Comparison of ENCODE assay signal across 1 cellular context in the genomic region with DNA sequence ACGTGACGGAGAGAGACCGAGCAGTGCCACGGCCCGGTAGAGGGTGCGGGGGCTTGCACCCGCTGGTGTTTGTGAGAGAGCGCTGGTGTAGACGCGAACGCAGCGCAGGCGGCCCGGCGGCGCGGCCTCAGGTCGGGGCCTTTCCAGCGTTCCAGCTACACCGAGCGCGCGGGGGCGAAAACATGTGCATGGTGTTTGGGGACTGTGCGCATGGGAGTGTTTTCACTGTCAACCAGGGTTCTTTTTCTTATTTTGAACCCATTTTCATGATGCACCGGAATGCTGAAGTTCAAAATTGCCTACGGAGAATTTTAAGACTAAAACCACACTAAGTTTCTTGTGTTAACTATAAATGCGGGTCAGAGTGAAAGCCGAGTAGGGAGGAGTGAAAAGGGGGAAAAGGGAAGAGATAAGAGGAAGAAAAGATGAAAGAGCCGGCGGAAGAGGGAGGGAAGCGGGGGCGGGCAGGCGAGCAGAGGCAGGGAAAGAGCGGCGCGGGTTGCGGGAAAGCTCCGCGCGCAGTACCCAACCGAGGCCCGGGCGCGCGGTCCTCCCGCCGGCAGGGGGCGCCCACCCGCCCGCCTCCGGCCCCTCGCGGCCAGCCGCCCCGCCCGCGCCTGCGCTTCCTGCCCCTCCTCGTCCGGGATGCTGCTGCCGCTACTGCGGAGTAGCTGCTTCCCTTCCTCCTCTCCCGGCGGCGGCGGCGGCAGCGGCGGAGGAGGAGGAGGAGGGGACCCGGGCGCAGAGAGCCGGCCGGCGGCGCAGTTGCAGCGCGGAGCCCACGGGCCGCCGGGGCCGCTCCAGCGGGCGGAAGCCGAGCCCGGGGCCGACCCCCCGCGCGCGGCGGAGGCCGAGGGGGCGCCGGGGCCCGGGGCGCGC.
TF ChIP-seq lines count a peak whose summit lies in the region.

A gene with protein sequence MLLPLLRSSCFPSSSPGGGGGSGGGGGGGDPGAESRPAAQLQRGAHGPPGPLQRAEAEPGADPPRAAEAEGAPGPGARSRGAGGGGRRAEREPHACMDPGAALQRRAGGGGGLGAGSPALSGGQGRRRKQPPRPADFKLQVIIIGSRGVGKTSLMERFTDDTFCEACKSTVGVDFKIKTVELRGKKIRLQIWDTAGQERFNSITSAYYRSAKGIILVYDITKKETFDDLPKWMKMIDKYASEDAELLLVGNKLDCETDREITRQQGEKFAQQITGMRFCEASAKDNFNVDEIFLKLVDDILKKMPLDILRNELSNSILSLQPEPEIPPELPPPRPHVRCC (plus strand): TSS at position 643 of the 879 bp plus-strand sequence. CDS start 3 bp downstream, at position 646.

TF ChIP-seq in HEK293, 187 proteins besides CTCF, POLR2A, EP300 and RAD21 (continued from another document):
- TF ChIP-seq, protein P1, sequence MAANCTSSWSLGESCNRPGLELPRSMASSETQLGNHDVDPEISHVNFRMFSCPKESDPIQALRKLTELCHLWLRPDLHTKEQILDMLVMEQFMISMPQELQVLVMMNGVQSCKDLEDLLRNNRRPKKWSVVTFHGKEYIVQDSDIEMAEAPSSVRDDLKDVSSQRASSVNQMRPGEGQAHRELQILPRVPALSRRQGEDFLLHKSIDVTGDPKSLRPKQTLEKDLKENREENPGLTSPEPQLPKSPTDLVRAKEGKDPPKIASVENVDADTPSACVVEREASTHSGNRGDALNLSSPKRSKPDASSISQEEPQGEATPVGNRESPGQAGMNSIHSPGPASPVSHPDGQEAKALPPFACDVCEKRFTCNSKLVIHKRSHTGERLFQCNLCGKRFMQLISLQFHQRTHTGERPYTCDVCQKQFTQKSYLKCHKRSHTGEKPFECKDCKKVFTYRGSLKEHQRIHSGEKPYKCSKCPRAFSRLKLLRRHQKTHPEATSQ (tag by site-specific recombination; IDR thresholded peaks at IDR 0.05): no peak
- TF ChIP-seq, protein P2, sequence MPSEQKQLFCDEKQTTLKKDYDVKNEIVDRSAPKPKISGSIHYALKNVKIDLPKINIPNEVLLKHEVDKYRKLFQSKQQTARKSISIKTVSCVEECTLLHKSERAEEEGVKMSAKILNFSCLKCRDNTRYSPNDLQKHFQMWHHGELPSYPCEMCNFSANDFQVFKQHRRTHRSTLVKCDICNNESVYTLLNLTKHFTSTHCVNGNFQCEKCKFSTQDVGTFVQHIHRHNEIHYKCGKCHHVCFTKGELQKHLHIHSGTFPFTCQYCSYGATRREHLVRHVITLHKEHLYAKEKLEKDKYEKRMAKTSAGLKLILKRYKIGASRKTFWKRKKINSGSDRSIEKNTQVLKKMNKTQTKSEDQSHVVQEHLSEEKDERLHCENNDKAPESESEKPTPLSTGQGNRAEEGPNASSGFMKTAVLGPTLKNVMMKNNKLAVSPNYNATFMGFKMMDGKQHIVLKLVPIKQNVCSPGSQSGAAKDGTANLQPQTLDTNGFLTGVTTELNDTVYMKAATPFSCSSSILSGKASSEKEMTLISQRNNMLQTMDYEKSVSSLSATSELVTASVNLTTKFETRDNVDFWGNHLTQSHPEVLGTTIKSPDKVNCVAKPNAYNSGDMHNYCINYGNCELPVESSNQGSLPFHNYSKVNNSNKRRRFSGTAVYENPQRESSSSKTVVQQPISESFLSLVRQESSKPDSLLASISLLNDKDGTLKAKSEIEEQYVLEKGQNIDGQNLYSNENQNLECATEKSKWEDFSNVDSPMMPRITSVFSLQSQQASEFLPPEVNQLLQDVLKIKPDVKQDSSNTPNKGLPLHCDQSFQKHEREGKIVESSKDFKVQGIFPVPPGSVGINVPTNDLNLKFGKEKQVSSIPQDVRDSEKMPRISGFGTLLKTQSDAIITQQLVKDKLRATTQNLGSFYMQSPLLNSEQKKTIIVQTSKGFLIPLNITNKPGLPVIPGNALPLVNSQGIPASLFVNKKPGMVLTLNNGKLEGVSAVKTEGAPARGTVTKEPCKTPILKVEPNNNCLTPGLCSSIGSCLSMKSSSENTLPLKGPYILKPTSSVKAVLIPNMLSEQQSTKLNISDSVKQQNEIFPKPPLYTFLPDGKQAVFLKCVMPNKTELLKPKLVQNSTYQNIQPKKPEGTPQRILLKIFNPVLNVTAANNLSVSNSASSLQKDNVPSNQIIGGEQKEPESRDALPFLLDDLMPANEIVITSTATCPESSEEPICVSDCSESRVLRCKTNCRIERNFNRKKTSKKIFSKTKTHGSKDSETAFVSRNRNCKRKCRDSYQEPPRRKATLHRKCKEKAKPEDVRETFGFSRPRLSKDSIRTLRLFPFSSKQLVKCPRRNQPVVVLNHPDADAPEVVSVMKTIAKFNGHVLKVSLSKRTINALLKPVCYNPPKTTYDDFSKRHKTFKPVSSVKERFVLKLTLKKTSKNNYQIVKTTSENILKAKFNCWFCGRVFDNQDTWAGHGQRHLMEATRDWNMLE (tag by site-specific recombination; conservative IDR thresholded peaks at IDR 0.05; ENCODE audit: low read depth): 0 out of 2 replicates have a peak, but pooled peaks have one; percentile 32
- TF ChIP-seq ZNF558 (tag by site-specific recombination; IDR thresholded peaks at IDR 0.05): no peak
- no peak for TF ChIP-seq ZNF548 (tag by site-specific recombination; IDR thresholded peaks at IDR 0.05)
- no peak for TF ChIP-seq ZNF571 (tag by site-specific recombination; IDR thresholded peaks at IDR 0.05)
- TF ChIP-seq ZNF184 (tag by site-specific recombination; IDR thresholded peaks at IDR 0.05): no peak
- no peak for TF ChIP-seq ZBTB20 (tag by site-specific recombination; IDR thresholded peaks at IDR 0.05)
- peak; percentile 77 for TF ChIP-seq EGR2 (tag by site-specific recombination; IDR thresholded peaks at IDR 0.05; ENCODE audit: low read depth)
- TF ChIP-seq ZNF658 (tag by site-specific recombination; IDR thresholded peaks at IDR 0.05): no peak
- TF ChIP-seq ZNF837 (tag by site-specific recombination; IDR thresholded peaks at IDR 0.05): no peak
- TF ChIP-seq, protein P3, sequence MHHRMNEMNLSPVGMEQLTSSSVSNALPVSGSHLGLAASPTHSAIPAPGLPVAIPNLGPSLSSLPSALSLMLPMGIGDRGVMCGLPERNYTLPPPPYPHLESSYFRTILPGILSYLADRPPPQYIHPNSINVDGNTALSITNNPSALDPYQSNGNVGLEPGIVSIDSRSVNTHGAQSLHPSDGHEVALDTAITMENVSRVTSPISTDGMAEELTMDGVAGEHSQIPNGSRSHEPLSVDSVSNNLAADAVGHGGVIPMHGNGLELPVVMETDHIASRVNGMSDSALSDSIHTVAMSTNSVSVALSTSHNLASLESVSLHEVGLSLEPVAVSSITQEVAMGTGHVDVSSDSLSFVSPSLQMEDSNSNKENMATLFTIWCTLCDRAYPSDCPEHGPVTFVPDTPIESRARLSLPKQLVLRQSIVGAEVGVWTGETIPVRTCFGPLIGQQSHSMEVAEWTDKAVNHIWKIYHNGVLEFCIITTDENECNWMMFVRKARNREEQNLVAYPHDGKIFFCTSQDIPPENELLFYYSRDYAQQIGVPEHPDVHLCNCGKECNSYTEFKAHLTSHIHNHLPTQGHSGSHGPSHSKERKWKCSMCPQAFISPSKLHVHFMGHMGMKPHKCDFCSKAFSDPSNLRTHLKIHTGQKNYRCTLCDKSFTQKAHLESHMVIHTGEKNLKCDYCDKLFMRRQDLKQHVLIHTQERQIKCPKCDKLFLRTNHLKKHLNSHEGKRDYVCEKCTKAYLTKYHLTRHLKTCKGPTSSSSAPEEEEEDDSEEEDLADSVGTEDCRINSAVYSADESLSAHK (tag by site-specific recombination; IDR thresholded peaks at IDR 0.05): 0 out of 2 replicates have a peak, but pooled peaks have one; percentile 28
- no peak for TF ChIP-seq ZNF600 (tag by site-specific recombination; IDR thresholded peaks at IDR 0.05)
- no peak for TF ChIP-seq ZNF112 (tag by site-specific recombination; IDR thresholded peaks at IDR 0.05)
- TF ChIP-seq MYNN (tag by site-specific recombination; IDR thresholded peaks at IDR 0.05; ENCODE audit: borderline replicate concordance): no peak
- TF ChIP-seq PRDM1 (tag by site-specific recombination; IDR thresholded peaks at IDR 0.05): peak; percentile 87
- no peak for TF ChIP-seq ZNF416 (tag by site-specific recombination; IDR thresholded peaks at IDR 0.05)
- TF ChIP-seq ZNF48 (tag by site-specific recombination; IDR thresholded peaks at IDR 0.05): no peak
- TF ChIP-seq ZBTB48 (tag by site-specific recombination; IDR thresholded peaks at IDR 0.05): no peak
- no peak for TF ChIP-seq ZXDB (tag by site-specific recombination; IDR thresholded peaks at IDR 0.05)
- no peak for TF ChIP-seq ZNF514 (tag by site-specific recombination; IDR thresholded peaks at IDR 0.05)
- TF ChIP-seq ZNF610 (tag by site-specific recombination; IDR thresholded peaks at IDR 0.05; ENCODE audit: borderline replicate concordance): peak; percentile 95
- TF ChIP-seq ZNF560 (tag by site-specific recombination; IDR thresholded peaks at IDR 0.05; ENCODE audit: borderline replicate concordance): peak; percentile 12; the same call in 1 of the 2 replicates
- no peak for TF ChIP-seq ZBTB21 (tag by site-specific recombination; IDR thresholded peaks at IDR 0.05)
- peak; percentile 45 for TF ChIP-seq FEZF1 (tag by site-specific recombination; IDR thresholded peaks at IDR 0.05)
- no peak for TF ChIP-seq ZNF513 (tag by site-specific recombination; IDR thresholded peaks at IDR 0.05)
- TF ChIP-seq ZNF148 (tag by site-specific recombination; IDR thresholded peaks at IDR 0.05; ENCODE audit: borderline replicate concordance): no peak
- TF ChIP-seq ZNF701 (tag by site-specific recombination; IDR thresholded peaks at IDR 0.05): no peak
- peak; percentile 51; the same call in 1 of the 2 replicates for TF ChIP-seq IKZF3 (tag by site-specific recombination; IDR thresholded peaks at IDR 0.05)
- TF ChIP-seq, protein P4, sequence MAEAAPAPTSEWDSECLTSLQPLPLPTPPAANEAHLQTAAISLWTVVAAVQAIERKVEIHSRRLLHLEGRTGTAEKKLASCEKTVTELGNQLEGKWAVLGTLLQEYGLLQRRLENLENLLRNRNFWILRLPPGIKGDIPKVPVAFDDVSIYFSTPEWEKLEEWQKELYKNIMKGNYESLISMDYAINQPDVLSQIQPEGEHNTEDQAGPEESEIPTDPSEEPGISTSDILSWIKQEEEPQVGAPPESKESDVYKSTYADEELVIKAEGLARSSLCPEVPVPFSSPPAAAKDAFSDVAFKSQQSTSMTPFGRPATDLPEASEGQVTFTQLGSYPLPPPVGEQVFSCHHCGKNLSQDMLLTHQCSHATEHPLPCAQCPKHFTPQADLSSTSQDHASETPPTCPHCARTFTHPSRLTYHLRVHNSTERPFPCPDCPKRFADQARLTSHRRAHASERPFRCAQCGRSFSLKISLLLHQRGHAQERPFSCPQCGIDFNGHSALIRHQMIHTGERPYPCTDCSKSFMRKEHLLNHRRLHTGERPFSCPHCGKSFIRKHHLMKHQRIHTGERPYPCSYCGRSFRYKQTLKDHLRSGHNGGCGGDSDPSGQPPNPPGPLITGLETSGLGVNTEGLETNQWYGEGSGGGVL (tag by site-specific recombination; IDR thresholded peaks at IDR 0.05): peak; percentile 86
